26 cellular contexts compared by ENCODE assay signal in the genomic region with DNA sequence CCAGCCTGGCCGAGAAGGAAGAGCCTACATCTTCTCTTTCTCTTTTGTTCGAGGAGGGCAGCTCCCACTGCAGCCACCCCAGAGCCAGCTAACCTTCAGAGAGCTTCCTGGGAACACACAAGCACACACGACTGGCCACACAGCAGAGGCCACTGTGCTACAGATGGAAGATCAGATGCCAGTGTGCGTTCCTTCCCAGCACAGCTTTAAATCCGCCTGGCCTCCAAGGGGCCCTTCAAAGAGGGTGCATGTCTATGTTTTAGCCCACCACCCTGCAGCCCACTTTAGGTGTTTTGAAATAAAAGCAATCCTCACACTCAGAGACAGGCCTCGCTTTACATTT. TPM values are rescaled to one million over a fixed set of nuclear protein-coding genes. Genes with fewer than 3 reads are reported as not detected.
A peak's percentile ranks its signal among the peaks of the same experiment; 100 is the strongest.
DNase-seq lines count a peak whose midpoint lies in the region; ATAC-seq, FAIRE-seq and TF ChIP-seq lines count a peak whose summit lies in the region.
"Had no signal": no experiment of that assay in that cellular context is flagged by ENCODE, and none has a peak within 500 bp of the region (broad histone marks: within the 10 kb centered on the region; RNA-seq: fewer than 3 reads in every experiment).

No MANE protein-coding gene starts in this region.

- H3K4ac ChIP-seq in H9 (ENCODE audit: low read depth, low read length) = no peak overlapping the region

- H3F3A ChIP-seq in neural progenitor cell (ENCODE audit: low read depth) = peaks cover 10% of the 10 kb centered on the region

- H3K4me3 ChIP-seq in endothelial cell of umbilical vein (replicated peaks in 1 of 3; ENCODE audit: insufficient read depth in 1 of 3, low read depth in 1 of 3, low read length in 3 of 3) (no peak overlapping the region), neural progenitor cell (no peak overlapping the region), prostate gland (no peak overlapping the region), body of pancreas (no peak overlapping the region)
- H3K4me3 ChIP-seq: BLaER1 treated with 17β-estradiol and CSF1 and Interleukin-3, amounts not matched to agents 10 nM and 100 nM; GM23248; SJSA1 had no signal

- CTCF ChIA-PET in endothelial cell of umbilical vein (lab: Charles Lee) = interaction anchor here (1.1 to 2.5 kb wide), 3 partner anchors 20 to 27 kb away, joined by 3 to 9 read pairs (median 4); partner anchors contain the start of gene LRRK1

- H2BK15ac ChIP-seq in H9 (ENCODE audit: low read depth, low read length) = no peak overlapping the region

- no peak for FAIRE-seq in endothelial cell of umbilical vein (lab: Jason Lieb, UNC)
- FAIRE-seq: A204.1, GM18507 had no signal

- H3K36me3 Mint-ChIP-seq in H9 (ENCODE audit: insufficient read depth in 1 of 3, low read depth in 3 of 3) = peaks cover 0 to 5% (median 0%) of the 10 kb centered on the region in 3 experiments; a peak in 2 of 7 replicates
- no peaks in the 10 kb centered on the region for H3K36me3 Mint-ChIP-seq in neural progenitor cell
- H3K36me3 Mint-ChIP-seq: CD8-positive, alpha-beta T cell; IgD-negative memory B cell had no signal

- H3K27me3 ChIP-seq in H9 (ENCODE audit: insufficient read depth, low read length) = no peaks in the 10 kb centered on the region
- no peaks in the 10 kb centered on the region for H3K27me3 ChIP-seq in endothelial cell of umbilical vein (ENCODE audit: control insufficient read depth in 2 of 2, insufficient read depth in 2 of 2, low read length in 2 of 2)
- no peaks in the 10 kb centered on the region for H3K27me3 ChIP-seq in neural progenitor cell
- H3K27me3 ChIP-seq in prostate gland (replicated peaks; ENCODE audit: insufficient read depth) = no peaks in the 10 kb centered on the region
- H3K27me3 ChIP-seq in body of pancreas = no peaks in the 10 kb centered on the region
- H3K27me3 ChIP-seq: SJSA1 had no signal

- no TSS peak for BruUV-seq in endothelial cell of umbilical vein (replicated peaks; lab: Mats Ljungman, UMichigan)

- no peak overlapping the region for H3K27ac Mint-ChIP-seq in H9
- peak overlapping the region; percentile 91 for H3K27ac Mint-ChIP-seq in neural progenitor cell
- H3K27ac Mint-ChIP-seq: CD8-positive, alpha-beta T cell; IgD-negative memory B cell had no signal

- TF ChIP-seq POLR2A in endothelial cell of umbilical vein (IDR thresholded peaks at IDR 0.05; ENCODE audit: low read depth, low read length) = no peak
- no peak for TF ChIP-seq POLR2A in prostate gland (IDR thresholded peaks at IDR 0.05)
- TF ChIP-seq POLR2A in body of pancreas (IDR thresholded peaks at IDR 0.05) = no peak

- H3K56ac ChIP-seq in H9 (ENCODE audit: insufficient read length, low read depth, low read length) = no peak overlapping the region

- no peak overlapping the region for H3T11ph ChIP-seq in H9 (ENCODE audit: low read length)

- H2AFZ ChIP-seq in H9 (ENCODE audit: low read length) (no peak overlapping the region), endothelial cell of umbilical vein (ENCODE audit: low read depth, low read length) (peak overlapping the region; percentile 75), neural progenitor cell (replicated peaks) (peak overlapping the region; percentile 97)
- H2AFZ ChIP-seq: GM23248 had no signal

- H3K36me3 ChIP-seq in endothelial cell of umbilical vein (ENCODE audit: control insufficient read depth in 2 of 2, extremely low read depth in 1 of 2, insufficient read depth in 2 of 2, low read length in 2 of 2) (no peaks in the 10 kb centered on the region), neural progenitor cell (no peaks in the 10 kb centered on the region), prostate gland (no peaks in the 10 kb centered on the region), body of pancreas (replicated peaks in 1 of 2; ENCODE audit: insufficient read depth in 1 of 2, low read depth in 2 of 2) (no peaks in the 10 kb centered on the region)
- H3K36me3 ChIP-seq: BLaER1 treated with 17β-estradiol and CSF1 and Interleukin-3, amounts not matched to agents 10 nM and 100 nM; SJSA1 had no signal

- TF ChIP-seq CTCF in H9 (conservative IDR thresholded peaks at IDR 0.05) (0 out of 3 replicates have a peak, but pooled peaks have one; percentile 7), endothelial cell of umbilical vein (IDR thresholded peaks at IDR 0.05; ENCODE audit: extremely low read depth in 1 of 2, insufficient read depth in 1 of 2, low read depth in 1 of 2, low read length in 2 of 2) (no peak), neural progenitor cell (IDR thresholded peaks at IDR 0.05) (no peak), prostate gland (IDR thresholded peaks at IDR 0.05) (no peak), body of pancreas (IDR thresholded peaks at IDR 0.05) (no peak)

- DNase-seq in H9 = no peak
- no peak for DNase-seq in endothelial cell of umbilical vein (ENCODE audit: low read depth, low spot score)
- no peak for DNase-seq in neural progenitor cell (ENCODE audit: low spot score)
- no peak for DNase-seq in prostate gland (ENCODE audit: low spot score)
- DNase-seq in midbrain (lab: John Stamatoyannopoulos, UW) = no peak
- no peak for DNase-seq in GOT3 (lab: John Stamatoyannopoulos, UW)
- DNase-seq in body of pancreas = no peak
- DNase-seq: AML-193; CD8-positive, alpha-beta T cell; DMS153; GM23248; HCEC 1CT; MM.1S; NCI-H2029; NCI-H446; NCI-H524 treated with DMSO at 0.1 percent for 48 hours; NCI-H774 had no signal

- no peak overlapping the region for H3K23ac ChIP-seq in H9 (ENCODE audit: insufficient read length, low read depth, low read length)

- intact Hi-C loops in endothelial cell of umbilical vein (cut with micrococcal nuclease) (no loop called here), prostate gland (cut with DNase I) (no loop called here), body of pancreas (cut with DNase I) (no loop called here)

- H3K4me2 ChIP-seq in H9 (ENCODE audit: insufficient read depth, insufficient read length, low read length) = no peak overlapping the region
- no peak overlapping the region for H3K4me2 ChIP-seq in endothelial cell of umbilical vein (ENCODE audit: insufficient read depth, low read length)
- H3K4me2 ChIP-seq in neural progenitor cell = peak overlapping the region; percentile 54
- H3K4me2 ChIP-seq: KMS-11 had no signal

- no peak overlapping the region for H2AK5ac ChIP-seq in H9 (ENCODE audit: insufficient read length, low read length)

- H3K14ac ChIP-seq in H9 (ENCODE audit: insufficient read depth, low read length) = no peak overlapping the region

- H3K4me1 Mint-ChIP-seq in H9 = peaks cover 7 to 17% of the 10 kb centered on the region in 2 experiments; a peak in 3 of 4 replicates
- peaks cover 31% of the 10 kb centered on the region for H3K4me1 Mint-ChIP-seq in neural progenitor cell

- H3K79me2 ChIP-seq in H9 (ENCODE audit: insufficient read depth, low read length) = no peaks in the 10 kb centered on the region
- no peaks in the 10 kb centered on the region for H3K79me2 ChIP-seq in endothelial cell of umbilical vein (ENCODE audit: control insufficient read depth, insufficient read depth, low read length)
- H3K79me2 ChIP-seq in neural progenitor cell (ENCODE audit: low read depth) = no peaks in the 10 kb centered on the region

- no peak overlapping the region for H4K8ac ChIP-seq in H9 (replicated peaks; ENCODE audit: insufficient read length, low read depth, low read length)

- H3K9me3 ChIP-seq in H9 (ENCODE audit: control insufficient read depth, low read depth, low read length) (no peaks in the 10 kb centered on the region), endothelial cell of umbilical vein (replicated peaks; ENCODE audit: control insufficient read depth, insufficient read depth, low read length) (no peaks in the 10 kb centered on the region), neural progenitor cell (ENCODE audit: low read depth) (no peaks in the 10 kb centered on the region), prostate gland (no peaks in the 10 kb centered on the region), body of pancreas (no peaks in the 10 kb centered on the region)
- H3K9me3 ChIP-seq: BLaER1 treated with 17β-estradiol and CSF1 and Interleukin-3, amounts not matched to agents 10 nM and 100 nM; SJSA1 had no signal

- H3K4me3 Mint-ChIP-seq in H9 = no peak overlapping the region
- no peak overlapping the region for H3K4me3 Mint-ChIP-seq in neural progenitor cell
- H3K4me3 Mint-ChIP-seq: CD8-positive, alpha-beta T cell; IgD-negative memory B cell had no signal

- H3K27ac ChIP-seq in H9 (ENCODE audit: insufficient read length, low read depth, low read length) = no peak overlapping the region
- no peak overlapping the region for H3K27ac ChIP-seq in endothelial cell of umbilical vein (ENCODE audit: insufficient read depth, low read depth, low read length)
- no peak overlapping the region for H3K27ac ChIP-seq in neural progenitor cell
- H3K27ac ChIP-seq in prostate gland = peak overlapping the region; percentile 80 to 98
- H3K27ac ChIP-seq in body of pancreas = no peak overlapping the region
- H3K27ac ChIP-seq: BLaER1 treated with 17β-estradiol and CSF1 and Interleukin-3, amounts not matched to agents 10 nM and 100 nM; GM23248; HL-60; KMS-11; SJSA1 had no signal

- H2BK120ac ChIP-seq in H9 (ENCODE audit: low read depth, low read length, poor library complexity, severe bottlenecking) = no peak overlapping the region

- no peaks in the 10 kb centered on the region for H3K79me1 ChIP-seq in H9 (ENCODE audit: insufficient read depth, low read depth, low read length, poor library complexity, severe bottlenecking)

- no peak overlapping the region for H4K5ac ChIP-seq in H9 (ENCODE audit: insufficient read length, low read depth, low read length)

- POLR2A ChIA-PET in endothelial cell of umbilical vein (lab: Charles Lee) = no interaction called here

- H3K9me3 Mint-ChIP-seq in H9 (no peaks in the 10 kb centered on the region), neural progenitor cell (no peaks in the 10 kb centered on the region)
- H3K9me3 Mint-ChIP-seq: CD8-positive, alpha-beta T cell had no signal

- H2BK12ac ChIP-seq in H9 (ENCODE audit: insufficient read length, low read depth, low read length) = no peak overlapping the region

- dilution Hi-C loops in endothelial cell of umbilical vein (cut with MboI; ENCODE audit: extremely low pct_ligation_motif_present, low sequenced_read_pairs) = no loop called here

- H3K4me1 ChIP-seq in H9 (ENCODE audit: insufficient read depth, low read length) = no peaks in the 10 kb centered on the region
- H3K4me1 ChIP-seq in endothelial cell of umbilical vein (ENCODE audit: control insufficient read depth, extremely low read depth, insufficient read depth, low read length) = peaks cover 35% of the 10 kb centered on the region
- peaks cover 13% of the 10 kb centered on the region for H3K4me1 ChIP-seq in neural progenitor cell
- peaks cover 42% of the 10 kb centered on the region for H3K4me1 ChIP-seq in prostate gland (replicated peaks)
- H3K4me1 ChIP-seq in body of pancreas = peaks cover 11% of the 10 kb centered on the region

- no peak overlapping the region for H3K9ac ChIP-seq in H9 (ENCODE audit: extremely low read depth, insufficient read length, low read length)
- no peak overlapping the region for H3K9ac ChIP-seq in endothelial cell of umbilical vein (replicated peaks; ENCODE audit: extremely low read depth, insufficient read depth, low read length)
- H3K9ac ChIP-seq in neural progenitor cell = no peak overlapping the region
- H3K9ac ChIP-seq: BLaER1 treated with 17β-estradiol and CSF1 and Interleukin-3, amounts not matched to agents 10 nM and 100 nM; GM23248; KMS-11 had no signal

- no peaks in the 10 kb centered on the region for H3K9me1 ChIP-seq in endothelial cell of umbilical vein (replicated peaks; ENCODE audit: control insufficient read depth, extremely low read depth, insufficient read depth, low read length)

- no peak overlapping the region for H3K18ac ChIP-seq in H9 (ENCODE audit: insufficient read length, low read depth, low read length)

- H2BK20ac ChIP-seq in H9 (ENCODE audit: low read depth, low read length, poor library complexity, severe bottlenecking) = no peak overlapping the region

- H3K27me3 Mint-ChIP-seq in H9 (ENCODE audit: low read depth) (no peaks in the 10 kb centered on the region; the same call in 1 of the 2 replicates), neural progenitor cell (ENCODE audit: insufficient read depth, low read depth) (peaks cover 12% of the 10 kb centered on the region)

- H2BK5ac ChIP-seq in H9 (ENCODE audit: insufficient read length, low read length) = no peak overlapping the region

- no peak overlapping the region for H4K91ac ChIP-seq in H9 (ENCODE audit: insufficient read length, low read depth, low read length)

- ATAC-seq in HG03095 (IDR thresholded peaks at IDR 0.05; ENCODE audit: unreplicated experiment) (no peak), body of pancreas (no peak)
- ATAC-seq: CD8-positive, alpha-beta T cell; Right ventricle myocardium inferior had no signal

- no peaks in the 10 kb centered on the region for H3K23me2 ChIP-seq in H9 (ENCODE audit: insufficient read length, low read depth, low read length, poor library complexity, severe bottlenecking)

- H4K20me1 ChIP-seq in H9 (ENCODE audit: control insufficient read depth, insufficient read depth, insufficient read length) = no peaks in the 10 kb centered on the region
- H4K20me1 ChIP-seq in endothelial cell of umbilical vein (replicated peaks; ENCODE audit: control insufficient read depth, extremely low read depth, insufficient read depth, low read length) = no peaks in the 10 kb centered on the region
- H4K20me1 ChIP-seq in neural progenitor cell (ENCODE audit: low read depth) = no peaks in the 10 kb centered on the region

- no CpG with 5 or more reads among the region's 6 CpGs for WGBS in H9 (ENCODE audit: extremely low coverage, insufficient read length, low lambda C conversion rate)
- WGBS in prostate gland = 74% methylated on average over 6 of the region's 6 CpGs
- 57 to 65% methylated on average over 6 of the region's 6 CpGs for WGBS in body of pancreas, 2 donors

RNA-seq across cellular contexts. Expression of gene ALDH1A3, which starts 12.4 kb away (rescaled TPM):
- total RNA-seq in H9 (2021) = 9.2 and 10.0 TPM in 2 replicates
- total RNA-seq in endothelial cell of umbilical vein = 5.8 TPM in 2 replicates
- 2.1 and 2.8 TPM in 2 replicates for polyA plus RNA-seq in endothelial cell of umbilical vein
- 2.5 and 2.7 TPM in 2 replicates for polyA plus RNA-seq in endothelial cell of umbilical vein (2011; cell fraction: cytosol; rRNA removed)
- polyA plus RNA-seq in endothelial cell of umbilical vein (2011; cell fraction: nucleus; rRNA removed) = 3.3 and 3.9 TPM in 2 replicates
- 10.2 and 19.4 TPM in 2 replicates for polyA plus RNA-seq in endothelial cell of umbilical vein (2012)
- polyA minus RNA-seq in endothelial cell of umbilical vein = 2.0 and 2.9 TPM in 2 replicates
- polyA minus RNA-seq in endothelial cell of umbilical vein (2011; cell fraction: cytosol; rRNA and poly(A)+ RNA removed) = 2.3 TPM
- 2.2 and 3.1 TPM in 2 replicates for polyA minus RNA-seq in endothelial cell of umbilical vein (2011; cell fraction: nucleus; rRNA and poly(A)+ RNA removed)
- total RNA-seq in neural progenitor cell (ENCODE audit: low replicate concordance) = 0.74 and 0.80 TPM in 2 replicates
- total RNA-seq in prostate gland = 100 to 1,000 TPM; 240 to 347 TPM
- total RNA-seq in body of pancreas = 10 to 100 TPM; 19.5 to 33.9 TPM
- total RNA-seq: CD8-positive, alpha-beta T cell had no signal
- polyA plus RNA-seq: IgD-negative memory B cell had no signal

RNA-seq across cellular contexts. Expression of gene LRRK1, which starts 27.2 kb away (rescaled TPM):
- total RNA-seq in H9 (2021) (3.2 and 4.0 TPM in 2 replicates), endothelial cell of umbilical vein (18.4 and 22.1 TPM in 2 replicates), neural progenitor cell (ENCODE audit: low replicate concordance) (0.43 TPM in 1 of 2 replicates, not detected in the other), prostate gland (10 to 100 TPM; 18.6 to 20.3 TPM), body of pancreas (10 to 100 TPM; 12.2 to 14.0 TPM)
- polyA plus RNA-seq in endothelial cell of umbilical vein = 11.0 and 12.9 TPM in 2 replicates
- 8.9 and 10.9 TPM in 2 replicates for polyA plus RNA-seq in endothelial cell of umbilical vein (2011; cell fraction: cytosol; rRNA removed)
- polyA plus RNA-seq in endothelial cell of umbilical vein (2011; cell fraction: nucleus; rRNA removed) = 46.2 and 47.0 TPM in 2 replicates
- 16.4 and 17.2 TPM in 2 replicates for polyA plus RNA-seq in endothelial cell of umbilical vein (2012)
- 19.0 and 21.4 TPM in 2 replicates for polyA minus RNA-seq in endothelial cell of umbilical vein
- 11.1 TPM for polyA minus RNA-seq in endothelial cell of umbilical vein (2011; cell fraction: cytosol; rRNA and poly(A)+ RNA removed)
- polyA minus RNA-seq in endothelial cell of umbilical vein (2011; cell fraction: nucleus; rRNA and poly(A)+ RNA removed) = 26.4 and 39.6 TPM in 2 replicates

Comparison
In these comparisons a context has a peak if more than half of its experiments do, and no peak if none do; other contexts are left out.
1. H3K27ac ChIP-seq: peak in prostate gland (2 of 2); none in H9 (single experiment), endothelial cell of umbilical vein (single experiment), neural progenitor cell (single experiment) and body of pancreas (0 of 4).
2. RNA of gene ALDH1A3, which starts 12.4 kb away (total RNA-seq): 240 to 347 TPM in prostate gland; 19.5 to 33.9 TPM in body of pancreas, 9.2 to 10.0 TPM in H9, 5.8 TPM in endothelial cell of umbilical vein and 0.74 to 0.80 TPM in neural progenitor cell; every median in the first group is over 4 times any median in the second.